ENCODE assay signal across 20 cellular contexts in the genomic region with DNA sequence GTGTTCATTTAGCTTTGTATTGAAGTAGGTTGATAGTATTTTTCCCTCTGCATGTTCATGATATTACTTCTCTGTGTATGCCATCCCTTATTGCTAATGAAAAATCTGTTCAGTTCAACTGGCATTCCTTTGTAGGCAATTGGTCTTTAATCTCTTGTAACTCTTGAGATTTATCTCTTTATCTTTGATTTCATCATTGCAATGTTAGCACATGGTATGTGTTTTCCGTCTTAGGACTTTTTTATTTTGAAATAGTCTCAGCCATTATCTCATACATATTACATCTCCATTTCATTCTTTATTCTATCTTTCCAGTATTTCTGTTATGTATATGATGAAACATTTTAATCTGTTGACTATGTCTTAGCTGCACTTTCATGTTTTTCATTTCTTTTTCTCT. TPM values are rescaled to one million over a fixed set of nuclear protein-coding genes. Genes with fewer than 3 reads are reported as not detected.
A peak's percentile ranks its signal among the peaks of the same experiment; 100 is the strongest.
DNase-seq lines count a peak whose midpoint lies in the region; ATAC-seq, FAIRE-seq and TF ChIP-seq lines count a peak whose summit lies in the region.
"Had no signal": no experiment of that assay in that cellular context is flagged by ENCODE, and none has a peak within 500 bp of the region (broad histone marks: within the 10 kb centered on the region; RNA-seq: fewer than 3 reads in every experiment).

No MANE protein-coding gene starts in this region.

- H3K79me2 ChIP-seq in HepG2 (ENCODE audit: insufficient read depth, low read length): no peaks in the 10 kb centered on the region
- no peaks in the 10 kb centered on the region for H3K79me2 ChIP-seq in GM12878 (ENCODE audit: control insufficient read depth, insufficient read depth, low read length)

- TF ChIP-seq POLR2A in HepG2 (IDR thresholded peaks at IDR 0.05; ENCODE audit: insufficient read depth in 1 of 2, low read depth in 2 of 2, low read length in 2 of 2) (no peak), right lobe of liver (IDR thresholded peaks at IDR 0.05) (no peak), GM12878 (IDR thresholded peaks at IDR 0.05; ENCODE audit: low read depth, low read length) (no peak)

- BruUV-seq in HepG2 (replicated peaks; lab: Mats Ljungman, UMichigan) (no TSS peak), GM12878 (replicated peaks; lab: Mats Ljungman, UMichigan) (no TSS peak)

- H2BK12ac ChIP-seq in mesenchymal stem cell (ENCODE audit: low read length in 2 of 2): no peak overlapping the region

- no peak overlapping the region for H3K23ac ChIP-seq in mesenchymal stem cell (ENCODE audit: low read length in 2 of 2)

- H3K4me2 ChIP-seq in HepG2 (ENCODE audit: low read depth, low read length) (no peak overlapping the region), GM12878 (ENCODE audit: control insufficient read depth, insufficient read depth) (no peak overlapping the region), mesenchymal stem cell (ENCODE audit: low read length, poor library complexity, severe bottlenecking) (no peak overlapping the region)
- H3K4me2 ChIP-seq: GM23338 had no signal

- H3K9me3 ChIP-seq in HepG2 (ENCODE audit: low read length) (no peaks in the 10 kb centered on the region), right lobe of liver (no peaks in the 10 kb centered on the region), GM12878 (replicated peaks; ENCODE audit: control insufficient read depth, insufficient read depth, low read length) (no peaks in the 10 kb centered on the region), mesenchymal stem cell (ENCODE audit: control insufficient read depth, low read length) (peaks cover 7% of the 10 kb centered on the region)

- CTCF ChIA-PET in HepG2 (lab: Yijun Ruan, JAX; ENCODE audit: low intra/inter-chr PET ratio, low total read pairs): no interaction called here
- CTCF ChIA-PET in GM12878 (lab: Yijun Ruan, JAX): no interaction called here

- no peak overlapping the region for H4K8ac ChIP-seq in mesenchymal stem cell (ENCODE audit: low read length)

- TF ChIP-seq RAD21 in HepG2 (CRISPR knock-in tag; IDR thresholded peaks at IDR 0.05) (no peak), GM12878 (IDR thresholded peaks at IDR 0.05; ENCODE audit: insufficient read depth, low read depth, low read length) (no peak)

- H3K18ac ChIP-seq in mesenchymal stem cell (ENCODE audit: low read depth in 1 of 2, low read length in 2 of 2): no peak overlapping the region

- no peak for TF ChIP-seq CTCF in HepG2 (CRISPR knock-in tag; IDR thresholded peaks at IDR 0.05)
- no peak for TF ChIP-seq CTCF in right lobe of liver (IDR thresholded peaks at IDR 0.05)
- TF ChIP-seq CTCF in GM12878 (IDR thresholded peaks at IDR 0.05 in 2 of 3, conservative IDR thresholded peaks at IDR 0.05 in 1 of 3; ENCODE audit: control insufficient read depth in 2 of 3, extremely low read depth in 1 of 3, insufficient read depth in 1 of 3, low read depth in 3 of 3, low read length in 3 of 3): no peak

- H2AK5ac ChIP-seq in mesenchymal stem cell (ENCODE audit: low read length, severe bottlenecking): no peak overlapping the region

- RAD21 ChIA-PET in GM12878 (lab: Charles Lee; ENCODE audit: unreplicated experiment): no interaction called here

- H2BK15ac ChIP-seq in mesenchymal stem cell (ENCODE audit: low read depth, poor library complexity, severe bottlenecking): no peak overlapping the region

- no peak overlapping the region for H2BK120ac ChIP-seq in mesenchymal stem cell (ENCODE audit: low read depth, low read length)

- H4K91ac ChIP-seq in mesenchymal stem cell (ENCODE audit: low read length): no peak overlapping the region

- H3K9ac ChIP-seq in HepG2 (ENCODE audit: insufficient read depth, low read depth, low read length) (no peak overlapping the region), GM12878 (ENCODE audit: control insufficient read depth, insufficient read depth, low read length) (no peak overlapping the region), mesenchymal stem cell (ENCODE audit: low read length) (no peak overlapping the region)

- WGBS in HepG2 (ENCODE audit: low lambda C conversion rate): 17% methylated on average over 1 of the region's 1 CpG
- 46% methylated on average over 1 of the region's 1 CpG for WGBS in right lobe of liver (ENCODE audit: insufficient coverage, low coverage, low lambda C conversion rate, missing lambda C conversion rate)
- 56% methylated on average over 1 of the region's 1 CpG for WGBS in GM12878 (ENCODE audit: insufficient coverage, insufficient replicate concordance, low lambda C conversion rate, missing lambda C conversion rate)
- WGBS in mesenchymal stem cell: no CpG with 5 or more reads among the region's 1 CpG

- no peak overlapping the region for H2BK5ac ChIP-seq in mesenchymal stem cell (ENCODE audit: low read depth, low read length, poor library complexity, severe bottlenecking)

- TF ChIP-seq EP300 in HepG2 (IDR thresholded peaks at IDR 0.05; ENCODE audit: low read depth in 2 of 2, low read length in 2 of 2) (no peak), HepG2 (CRISPR knock-in tag; IDR thresholded peaks at IDR 0.05; ENCODE audit: borderline replicate concordance) (no peak), GM12878 (IDR thresholded peaks at IDR 0.05; ENCODE audit: borderline replicate concordance in 1 of 2, control insufficient read depth in 1 of 2, low read depth in 2 of 2, low read length in 2 of 2) (no peak)

- intact Hi-C loops in HepG2 (cut with micrococcal nuclease; ENCODE audit: unreplicated experiment): no loop called here
- intact Hi-C loops in right lobe of liver (cut with DNase I): no loop called here
- intact Hi-C loops in GM12878 (cut with micrococcal nuclease; ENCODE audit: unreplicated experiment): no loop called here

- H3K4me3 ChIP-seq in HepG2 (replicated peaks in 1 of 3; ENCODE audit: insufficient read depth in 1 of 3, low read depth in 2 of 3, low read length in 3 of 3) (no peak overlapping the region), right lobe of liver (no peak overlapping the region), GM12878 (no peak overlapping the region), mesenchymal stem cell (ENCODE audit: insufficient read depth in 1 of 2, low read depth in 1 of 2, low read length in 2 of 2) (no peak overlapping the region)
- H3K4me3 ChIP-seq: GM23338 had no signal

- no peak for ATAC-seq in HepG2
- no peak for ATAC-seq in right lobe of liver
- ATAC-seq in GM12878: no peak
- ATAC-seq: GM23338, HCT116 had no signal

- no peaks in the 10 kb centered on the region for H4K20me1 ChIP-seq in HepG2 (ENCODE audit: insufficient read depth, low read length)
- H4K20me1 ChIP-seq in GM12878 (ENCODE audit: control insufficient read depth, insufficient read depth): no peaks in the 10 kb centered on the region

- no peaks in the 10 kb centered on the region for H3K36me3 ChIP-seq in HepG2 (replicated peaks in 1 of 2; ENCODE audit: control insufficient read depth in 1 of 2, insufficient read depth in 2 of 2, low read length in 2 of 2)
- no peaks in the 10 kb centered on the region for H3K36me3 ChIP-seq in right lobe of liver
- no peaks in the 10 kb centered on the region for H3K36me3 ChIP-seq in GM12878 (ENCODE audit: control insufficient read depth in 2 of 2, insufficient read depth in 2 of 2, low read length in 1 of 2)
- H3K36me3 ChIP-seq in mesenchymal stem cell (ENCODE audit: control insufficient read depth in 1 of 2, insufficient read depth in 2 of 2, low read depth in 1 of 2, low read length in 2 of 2): no peaks in the 10 kb centered on the region

- H3K79me1 ChIP-seq in mesenchymal stem cell (replicated peaks; ENCODE audit: low read length, poor library complexity, severe bottlenecking): no peaks in the 10 kb centered on the region

- in situ Hi-C loops in HepG2 (cut with HindIII; ENCODE audit: extremely low pct_ligation_motif_present, low pct_unique_long_range_greater_than_20kb) (no loop called here), GM12878 (cut with MboI) (no loop called here)

- H3K4me1 ChIP-seq in HepG2 (ENCODE audit: insufficient read depth, low read length) (peaks cover 13% of the 10 kb centered on the region), right lobe of liver (no peaks in the 10 kb centered on the region), GM12878 (ENCODE audit: control insufficient read depth, insufficient read depth, low read length) (no peaks in the 10 kb centered on the region), mesenchymal stem cell (ENCODE audit: control insufficient read depth, insufficient read depth, low read depth, low read length) (no peaks in the 10 kb centered on the region)

- H3K14ac ChIP-seq in mesenchymal stem cell (ENCODE audit: low read length in 2 of 2): no peak overlapping the region

- no peak overlapping the region for H3K4ac ChIP-seq in mesenchymal stem cell (ENCODE audit: low read depth in 1 of 2, low read length in 2 of 2)

- SMC1A ChIA-PET in GM12878 (lab: Charles Lee; ENCODE audit: uncharacterized antibody, unreplicated experiment): no interaction called here

- H3K27ac ChIP-seq in HepG2 (ENCODE audit: extremely low read length, insufficient read depth, low read length): no peak overlapping the region
- H3K27ac ChIP-seq in right lobe of liver: no peak overlapping the region
- no peak overlapping the region for H3K27ac ChIP-seq in GM12878 (ENCODE audit: control insufficient read depth, insufficient read depth)
- no peak overlapping the region for H3K27ac ChIP-seq in mesenchymal stem cell (ENCODE audit: low read length, poor library complexity, severe bottlenecking)
- H3K27ac ChIP-seq: 22Rv1 had no signal

- H3K27me3 ChIP-seq in HepG2 (ENCODE audit: control insufficient read depth in 1 of 2, insufficient read depth in 2 of 2, low read length in 2 of 2) (peaks cover 0 to 6% of the 10 kb centered on the region in 2 experiments; a peak in 1 of 5 replicates), right lobe of liver (no peaks in the 10 kb centered on the region), GM12878 (replicated peaks in 1 of 2; ENCODE audit: control insufficient read depth in 2 of 2, insufficient read depth in 2 of 2, low read length in 1 of 2) (no peaks in the 10 kb centered on the region; a peak in 1 of 4 replicates), mesenchymal stem cell (ENCODE audit: control insufficient read depth in 1 of 2, insufficient read depth in 1 of 2, low read length in 2 of 2) (peaks cover 16 to 31% of the 10 kb centered on the region in 2 experiments)

- H2AFZ ChIP-seq in HepG2 (ENCODE audit: low read length): no peak overlapping the region
- no peak overlapping the region for H2AFZ ChIP-seq in GM12878 (ENCODE audit: control insufficient read depth, low read depth, low read length)
- H2AFZ ChIP-seq in mesenchymal stem cell (ENCODE audit: low read depth, low read length): no peak overlapping the region
- H2AFZ ChIP-seq: GM23338 had no signal

- POLR2A ChIA-PET in HepG2 (lab: Yijun Ruan, JAX): no interaction called here
- POLR2A ChIA-PET in GM12878 (lab: Charles Lee): no interaction called here

- no peak for FAIRE-seq in HepG2 (lab: Jason Lieb, UNC)
- FAIRE-seq in GM12878 (lab: Jason Lieb, UNC): peak; percentile 13
- FAIRE-seq: A204.1, GM18507 had no signal

- DNase-seq in HepG2 (ENCODE audit: low spot score) (no peak), right lobe of liver (no peak), GM12878 (ENCODE audit: low read depth, low spot score) (no peak), mesenchymal stem cell (peak; percentile 1), amygdala (lab: John Stamatoyannopoulos, UW) (no peak), AG08396 (ENCODE audit: low spot score) (no peak)
- no peak for DNase-seq in stimulated activated CD4-positive, alpha-beta T cell treated with anti-CD3 and anti-CD28 coated beads, Interleukin-2, amount 100 ng/mL, for 48 hours
- DNase-seq: ACHN; C1 segment of cervical spinal cord; Calu3; CD4-positive, alpha-beta memory T cell; COR-L47; DMS53; DMS79 treated with DMSO at 0.1 percent for 48 hours; H9 had no signal

RNA-seq across cellular contexts. Expression of a gene that starts 58.1 kb away (rescaled TPM):
- total RNA-seq in HepG2 (2016; rRNA removed; fragmentation: Illumina TruSeq; extraction: Trizol) (not detected in 2 replicates), right lobe of liver (10 to 100 TPM in 1 of 6 experiments, 1 to 10 TPM in 3, under 1 TPM in 2; 0.56 to 10.7 (median 1.8) TPM), GM12878 (2014; rRNA removed) (0.65 and 1.3 TPM in 2 replicates), GM12878 (2014; rRNA removed; fragmentation: Illumina TruSeq; extraction: Trizol) (0.22 and 0.23 TPM in 2 replicates), GM12878 (2021) (1.3 and 1.5 TPM in 2 replicates)
- not detected in 2 replicates for total RNA-seq in HepG2 (2016; cell fraction: cytosol; rRNA removed; fragmentation: Illumina TruSeq; extraction: Trizol; ENCODE audit: low read depth)
- 0.04 TPM in 1 of 2 replicates, not detected in the other for total RNA-seq in HepG2 (2016; cell fraction: insoluble cytoplasmic fraction; rRNA removed; fragmentation: Illumina TruSeq; extraction: Trizol)
- total RNA-seq in HepG2 (2016; cell fraction: membrane; rRNA removed; fragmentation: Illumina TruSeq; extraction: Trizol): not detected in 2 replicates
- not detected in 2 replicates for total RNA-seq in HepG2 (2016; cell fraction: nucleus; rRNA removed; fragmentation: Illumina TruSeq; extraction: Trizol)
- polyA plus RNA-seq in HepG2 (2011; rRNA removed) (0.03 TPM in 1 of 2 replicates, not detected in the other), GM12878 (2011; rRNA removed) (not detected in 2 replicates), GM12878 (2014; fragmentation: Illumina TruSeq; extraction: Trizol) (0.35 TPM in 1 of 2 replicates, not detected in the other), GM12878 (2014; fragmentation: Nextera tagmentation; extraction: Ambion mirVana) (under 1 TPM in 1 of 2 experiments, not detected in 1; 0.05 TPM), GM12878 (2014; rRNA removed) (0.67 and 0.90 TPM in 2 replicates), GM12878 (2016; fragmentation: Nextera tagmentation; extraction: Ambion mirVana) (under 1 TPM; 0.36 to 1.00 TPM)
- polyA plus RNA-seq in HepG2 (2011; cell fraction: cytosol; rRNA removed): not detected in 2 replicates
- not detected in 2 replicates for polyA plus RNA-seq in HepG2 (2011; cell fraction: nucleus; rRNA removed)
- polyA plus RNA-seq in HepG2 (2012): 0.19 TPM in 1 of 2 replicates, not detected in the other
- 0.08 TPM in 1 of 2 replicates, not detected in the other for polyA plus RNA-seq in HepG2 (2016; cell fraction: cytosol; fragmentation: Illumina TruSeq; extraction: Trizol; ENCODE audit: low read depth)
- polyA plus RNA-seq in HepG2 (2016; cell fraction: insoluble cytoplasmic fraction; fragmentation: Illumina TruSeq; extraction: Trizol; ENCODE audit: low read depth): not detected in 2 replicates
- not detected in 2 replicates for polyA plus RNA-seq in HepG2 (2016; cell fraction: membrane; fragmentation: Illumina TruSeq; extraction: Trizol; ENCODE audit: low read depth)
- polyA plus RNA-seq in HepG2 (2016; cell fraction: nucleus; fragmentation: Illumina TruSeq; extraction: Trizol; ENCODE audit: insufficient read depth, low read depth): not detected in 2 replicates
- polyA minus RNA-seq in HepG2 (2011; rRNA and poly(A)+ RNA removed; ENCODE audit: low replicate concordance): not detected in 2 replicates
- polyA minus RNA-seq in HepG2 (2011; cell fraction: cytosol; rRNA and poly(A)+ RNA removed): not detected in 2 replicates
- polyA minus RNA-seq in HepG2 (2011; cell fraction: nucleus; rRNA and poly(A)+ RNA removed): not detected in 2 replicates
- total RNA-seq in GM12878 (2013; cell fraction: nucleolus; rRNA removed): not detected in 2 replicates
- not detected for polyA plus RNA-seq in GM12878 (2011; ENCODE audit: low read depth)
- not detected in 2 replicates for polyA plus RNA-seq in GM12878 (2011; cell fraction: cytosol; rRNA removed)
- not detected in 2 replicates for polyA plus RNA-seq in GM12878 (2011; cell fraction: nucleus; rRNA removed)
- 0.08 and 0.15 TPM in 2 replicates for polyA plus RNA-seq in GM12878 (2012)
- polyA minus RNA-seq in GM12878 (2011; rRNA and poly(A)+ RNA removed): not detected in 2 replicates
- polyA minus RNA-seq in GM12878 (2011; cell fraction: cytosol; rRNA and poly(A)+ RNA removed): not detected in 2 replicates
- polyA minus RNA-seq in GM12878 (2011; cell fraction: nucleus; rRNA and poly(A)+ RNA removed): not detected in 2 replicates
- 2.1 TPM for polyA plus RNA-seq in mesenchymal stem cell (2013, experiment 1 of 2)
- polyA plus RNA-seq in mesenchymal stem cell (2013, experiment 2 of 2): 2.4 TPM
- total RNA-seq: CD4-positive, alpha-beta memory T cell had no signal
- polyA plus RNA-seq: CD4-positive, alpha-beta memory T cell had no signal
